In genomic region chr10:71646051-71646450, GRCh38 we compare ENCODE assay signal across 19 cellular contexts.
DNase-seq lines count a peak whose midpoint lies in the region; ATAC-seq and TF ChIP-seq lines count a peak whose summit lies in the region.
"Had no signal": no experiment of that assay in that cellular context is flagged by ENCODE, and none has a peak within 500 bp of the region (broad histone marks: within the 10 kb centered on the region; RNA-seq: fewer than 3 reads in every experiment).

No MANE protein-coding gene starts in this region.

- no peak overlapping the region for H3K27ac ChIP-seq in Panc1 (ENCODE audit: low read length)
- H3K27ac ChIP-seq in osteoblast (ENCODE audit: low read depth, low read length): no peak overlapping the region
- H3K27ac ChIP-seq: C4-2B, GM23248 had no signal

- no peaks in the 10 kb centered on the region for H3K36me3 ChIP-seq in Panc1 (ENCODE audit: control insufficient read depth, insufficient read depth, low read length)
- no peaks in the 10 kb centered on the region for H3K36me3 ChIP-seq in osteoblast (ENCODE audit: insufficient read depth, low read length)

- H3K4me2 ChIP-seq in osteoblast (ENCODE audit: insufficient read depth, low read length): no peak overlapping the region

- DNase-seq in G401 (ENCODE audit: low spot score): peak; percentile 77
- DNase-seq in Panc1 (ENCODE audit: low read depth, low spot score): no peak
- peak; percentile 88 for DNase-seq in cerebellum (ENCODE audit: low spot score)
- peak; percentile 80 for DNase-seq in osteoblast (ENCODE audit: insufficient read length, low spot score, missing footprints)
- DNase-seq in activated CD4-positive, alpha-beta T cell treated with anti-CD3 and anti-CD28 coated beads for 4 hours: no peak
- DNase-seq in immature natural killer cell: no peak
- DNase-seq: Caco-2; CD4-positive, CD25-positive, alpha-beta regulatory T cell; CD8-positive, alpha-beta T cell; DMS153; DND-41; GDM1; GM23248; H9; HFFc6 had no signal

- H3K79me2 ChIP-seq in osteoblast (ENCODE audit: insufficient read depth, low read length): no peaks in the 10 kb centered on the region

- no peaks in the 10 kb centered on the region for H3K4me1 ChIP-seq in Panc1 (ENCODE audit: control insufficient read depth, insufficient read depth, low read length)
- H3K4me1 ChIP-seq in osteoblast (ENCODE audit: insufficient read depth, low read length): no peaks in the 10 kb centered on the region
- H3K4me1 ChIP-seq: Caco-2 had no signal

- intact Hi-C loops in Panc1 (cut with micrococcal nuclease; ENCODE audit: unreplicated experiment): no loop called here

- no peak for TF ChIP-seq CTCF in Panc1 (IDR thresholded peaks at IDR 0.05)
- TF ChIP-seq CTCF in osteoblast (IDR thresholded peaks at IDR 0.05; ENCODE audit: extremely low read depth, low read depth, low read length): no peak

- H3K9me3 Mint-ChIP-seq in immature natural killer cell: no peaks in the 10 kb centered on the region
- H3K9me3 Mint-ChIP-seq: CD4-positive, CD25-positive, alpha-beta regulatory T cell; CD8-positive, alpha-beta T cell; H9; HFFc6 had no signal

- H2AFZ ChIP-seq in osteoblast (ENCODE audit: low read length): no peak overlapping the region
- H2AFZ ChIP-seq: GM23248 had no signal

- CTCF ChIA-PET in Panc1 (lab: Charles Lee): no interaction called here

- H3K4me1 Mint-ChIP-seq in immature natural killer cell: no peaks in the 10 kb centered on the region

- H3K27me3 Mint-ChIP-seq in immature natural killer cell (ENCODE audit: low read depth in 3 of 3): peaks cover 0 to 6% (median 2%) of the 10 kb centered on the region in 3 donors

- no peaks in the 10 kb centered on the region for H3K9me3 ChIP-seq in Panc1 (ENCODE audit: control insufficient read depth, insufficient read depth, low read depth, low read length)
- H3K9me3 ChIP-seq in osteoblast (ENCODE audit: low read depth, low read length): no peaks in the 10 kb centered on the region
- H3K9me3 ChIP-seq: Caco-2 had no signal

- no peak overlapping the region for H3K4me3 Mint-ChIP-seq in immature natural killer cell
- H3K4me3 Mint-ChIP-seq: CD4-positive, CD25-positive, alpha-beta regulatory T cell; CD8-positive, alpha-beta T cell; H9; HFFc6 had no signal

- H3K4me3 ChIP-seq in Panc1 (ENCODE audit: low read depth in 2 of 2, low read length in 2 of 2) (no peak overlapping the region), osteoblast (ENCODE audit: insufficient read depth, low read length) (no peak overlapping the region)
- H3K4me3 ChIP-seq: GM12878, GM23248 had no signal

- no TSS peak for BruUV-seq in Panc1 (replicated peaks; lab: Mats Ljungman, UMichigan)

- no peaks in the 10 kb centered on the region for H3K36me3 Mint-ChIP-seq in immature natural killer cell
- H3K36me3 Mint-ChIP-seq: CD4-positive, CD25-positive, alpha-beta regulatory T cell; CD8-positive, alpha-beta T cell had no signal

- ATAC-seq in Panc1 (peak; percentile 40; the same call in 1 of the 2 replicates), HG02938 (IDR thresholded peaks at IDR 0.05; ENCODE audit: unreplicated experiment) (no peak)
- ATAC-seq: CD8-positive, alpha-beta T cell; GM12878; HCT116 had no signal

- H3K27me3 ChIP-seq in Panc1 (ENCODE audit: control insufficient read depth, insufficient read depth, low read length): no peaks in the 10 kb centered on the region
- no peaks in the 10 kb centered on the region for H3K27me3 ChIP-seq in osteoblast (ENCODE audit: insufficient read depth, low read length)

- POLR2A ChIA-PET in Panc1 (lab: Charles Lee): no interaction called here

- in situ Hi-C loops in G401 (cut with HindIII; ENCODE audit: low sequenced_read_pairs): no loop called here
- in situ Hi-C loops in Panc1 (cut with HindIII; ENCODE audit: low pct_unique_long_range_greater_than_20kb, low sequenced_read_pairs): no loop called here

- no peaks in the 10 kb centered on the region for H4K20me1 ChIP-seq in osteoblast (ENCODE audit: insufficient read depth, low read length)

- no peak overlapping the region for H3K27ac Mint-ChIP-seq in immature natural killer cell
- H3K27ac Mint-ChIP-seq: CD4-positive, CD25-positive, alpha-beta regulatory T cell; CD8-positive, alpha-beta T cell; H9; HFFc6 had no signal

Comparison
In these comparisons a context has a peak if more than half of its experiments do, and no peak if none do; other contexts are left out.
1. DNase-seq: peak in G401 (single experiment), cerebellum (single experiment) and osteoblast (single experiment); none in Panc1 (single experiment), activated CD4-positive, alpha-beta T cell treated with anti-CD3 and anti-CD28 coated beads for 4 hours (0 of 2) and immature natural killer cell (0 of 3).